19 cellular contexts compared by ENCODE assay signal in the genomic region with DNA sequence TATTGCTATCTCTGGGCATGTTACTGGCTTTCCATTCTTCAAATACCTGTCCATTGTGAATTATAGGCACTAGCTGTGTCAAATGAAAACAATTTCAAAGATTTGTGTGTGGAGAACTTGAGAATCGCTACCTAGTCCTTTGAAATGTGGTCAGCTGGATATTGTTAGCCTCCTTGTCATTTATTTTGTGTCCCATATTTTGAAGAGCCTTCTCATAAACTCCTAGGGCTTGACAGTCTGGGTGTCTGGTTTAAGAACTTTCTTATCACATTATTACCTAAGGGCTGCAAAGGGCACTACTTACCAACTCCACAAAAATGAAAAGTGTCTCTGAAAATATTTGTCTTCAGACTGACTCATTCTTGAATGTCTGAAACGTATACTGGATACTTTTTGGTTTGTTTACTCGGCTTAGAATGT. TPM values are rescaled to one million over a fixed set of nuclear protein-coding genes. Genes with fewer than 3 reads are reported as not detected.
"Had no signal": no experiment of that assay in that cellular context is flagged by ENCODE, and none has a peak within 500 bp of the region (broad histone marks: within the 10 kb centered on the region; RNA-seq: fewer than 3 reads in every experiment).

No MANE protein-coding gene starts in this region.

- H3K4me3 ChIP-seq: ascending aorta, coronary artery, left ventricle myocardium inferior, thyroid gland, uterus had no signal

- DNase-seq: activated CD4-positive, alpha-beta T cell treated with anti-CD3 and anti-CD28 coated beads, Interleukin-2, amount 50 U/mL, for 1 hour; activated CD8-positive, alpha-beta memory T cell treated with anti-CD3 and anti-CD28 coated beads for 24 hours; activated naive CD4-positive, alpha-beta T cell; activated naive CD8-positive, alpha-beta T cell treated with anti-CD3 and anti-CD28 coated beads, Interleukin-2, amount 10 ng/mL, durations not matched to agents 7 days and 5 days; caudate nucleus; islet precursor cell; left ventricle myocardium inferior; mesenchymal stem cell; naive thymus-derived CD8-positive, alpha-beta T cell; posterior cingulate gyrus; stimulated activated CD4-positive, alpha-beta T cell treated with anti-CD3 and anti-CD28 coated beads, Interleukin-2, amount 100 ng/mL, for 48 hours; stimulated activated naive B cell treated with anti-CD40 and anti-IgM and Interleukin-4, amounts not matched to agents 10 μg/mL and 1 μg/mL and 100 μg/mL, for 72 hours; thyroid gland; uterus had no signal

- H3K9me3 Mint-ChIP-seq: activated naive CD8-positive, alpha-beta T cell treated with anti-CD3 and anti-CD28 coated beads, Interleukin-2, amount 10 ng/mL, durations not matched to agents 7 days and 5 days; activated T-helper 1 cell treated with anti-CD3 and anti-CD28 coated beads, Interleukin-12 subunit alpha, Interleukin-12 subunit beta, Interleukin-2, Interleukin-4 antibody, amounts not matched to agents 30 ng/mL and 10 ng/mL and 1 ng/mL, durations not matched to agents 14 hours and 24 hours and 36 hours had no signal

- H3K27ac Mint-ChIP-seq: activated naive CD8-positive, alpha-beta T cell treated with anti-CD3 and anti-CD28 coated beads, Interleukin-2, amount 10 ng/mL, durations not matched to agents 7 days and 5 days; activated T-helper 1 cell treated with anti-CD3 and anti-CD28 coated beads, Interleukin-12 subunit alpha, Interleukin-12 subunit beta, Interleukin-2, Interleukin-4 antibody, amounts not matched to agents 30 ng/mL and 10 ng/mL and 1 ng/mL, durations not matched to agents 14 hours and 24 hours and 36 hours; naive thymus-derived CD8-positive, alpha-beta T cell; stimulated activated naive B cell treated with anti-CD40 and anti-IgM and Interleukin-4, amounts not matched to agents 10 μg/mL and 1 μg/mL and 100 μg/mL, for 72 hours had no signal

- H3K4me3 Mint-ChIP-seq: activated naive CD8-positive, alpha-beta T cell treated with anti-CD3 and anti-CD28 coated beads, Interleukin-2, amount 10 ng/mL, durations not matched to agents 7 days and 5 days; activated T-helper 1 cell treated with anti-CD3 and anti-CD28 coated beads, Interleukin-12 subunit alpha, Interleukin-12 subunit beta, Interleukin-2, Interleukin-4 antibody, amounts not matched to agents 30 ng/mL and 10 ng/mL and 1 ng/mL, durations not matched to agents 14 hours and 24 hours and 36 hours; naive thymus-derived CD8-positive, alpha-beta T cell; stimulated activated naive B cell treated with anti-CD40 and anti-IgM and Interleukin-4, amounts not matched to agents 10 μg/mL and 1 μg/mL and 100 μg/mL, for 72 hours had no signal

- H3K4me1 ChIP-seq: ascending aorta, thyroid gland had no signal

- H3K27ac ChIP-seq: ascending aorta, coronary artery, left ventricle myocardium inferior, thyroid gland, uterus had no signal

- H3K36me3 ChIP-seq: ascending aorta, left ventricle myocardium inferior, thyroid gland, uterus had no signal

- H3K4me1 Mint-ChIP-seq: activated naive CD8-positive, alpha-beta T cell treated with anti-CD3 and anti-CD28 coated beads, Interleukin-2, amount 10 ng/mL, durations not matched to agents 7 days and 5 days; naive thymus-derived CD8-positive, alpha-beta T cell; stimulated activated naive B cell treated with anti-CD40 and anti-IgM and Interleukin-4, amounts not matched to agents 10 μg/mL and 1 μg/mL and 100 μg/mL, for 72 hours had no signal

- ATAC-seq: activated CD4-positive, CD25-positive, alpha-beta regulatory T cell treated with anti-CD3 and anti-CD28 coated beads, Interleukin-2, amount 50 U/mL, for 24 hours; esophagus mucosa; naive thymus-derived CD8-positive, alpha-beta T cell; stimulated activated naive B cell treated with anti-CD40 and anti-IgM and Interleukin-4, amounts not matched to agents 10 μg/mL and 1 μg/mL and 100 μg/mL, for 72 hours had no signal

- H3K36me3 Mint-ChIP-seq: activated naive CD8-positive, alpha-beta T cell treated with anti-CD3 and anti-CD28 coated beads, Interleukin-2, amount 10 ng/mL, durations not matched to agents 7 days and 5 days; naive thymus-derived CD8-positive, alpha-beta T cell; stimulated activated naive B cell treated with anti-CD40 and anti-IgM and Interleukin-4, amounts not matched to agents 10 μg/mL and 1 μg/mL and 100 μg/mL, for 72 hours had no signal

- H3K9me3 ChIP-seq: ascending aorta, left ventricle myocardium inferior, thyroid gland, uterus had no signal

- H3K27me3 ChIP-seq: ascending aorta, thyroid gland, uterus had no signal

RNA-seq across cellular contexts. Expression of a gene that starts 50.2 kb away (rescaled TPM):
- total RNA-seq: activated naive CD8-positive, alpha-beta T cell treated with anti-CD3 and anti-CD28 coated beads, Interleukin-2, amount 10 ng/mL, durations not matched to agents 7 days and 5 days; activated T-helper 1 cell treated with anti-CD3 and anti-CD28 coated beads, Interleukin-12 subunit alpha, Interleukin-12 subunit beta, Interleukin-2, Interleukin-4 antibody, amounts not matched to agents 30 ng/mL and 10 ng/mL and 1 ng/mL, durations not matched to agents 14 hours and 24 hours and 36 hours had no signal
- polyA plus RNA-seq: naive thymus-derived CD8-positive, alpha-beta T cell had no signal

RNA-seq across cellular contexts. Expression of a gene that starts 50.6 kb away (rescaled TPM):
- total RNA-seq: activated naive CD8-positive, alpha-beta T cell treated with anti-CD3 and anti-CD28 coated beads, Interleukin-2, amount 10 ng/mL, durations not matched to agents 7 days and 5 days; activated T-helper 1 cell treated with anti-CD3 and anti-CD28 coated beads, Interleukin-12 subunit alpha, Interleukin-12 subunit beta, Interleukin-2, Interleukin-4 antibody, amounts not matched to agents 30 ng/mL and 10 ng/mL and 1 ng/mL, durations not matched to agents 14 hours and 24 hours and 36 hours had no signal
